31 cellular contexts compared by ENCODE assay signal in genomic region chr7:35584990-35585389, GRCh38.
"Had no signal": no experiment of that assay in that cellular context is flagged by ENCODE, and none has a peak within 500 bp of the region (broad histone marks: within the 10 kb centered on the region; RNA-seq: fewer than 3 reads in every experiment).

No MANE protein-coding gene starts in this region.

- H3K4me3 ChIP-seq: body of pancreas, esophagus muscularis mucosa, gastrocnemius medialis had no signal

- DNase-seq: activated B cell treated with CpG ODN at 0.5 μM for 24 hours; activated CD4-positive, alpha-beta T cell treated with anti-CD3 and anti-CD28 coated beads for 48 hours; activated CD4-positive, alpha-beta T cell treated with anti-CD3 and anti-CD28 coated beads, Interleukin-2, amount 50 U/mL, for 1 hour; activated CD4-positive, alpha-beta T cell treated with anti-CD3 and anti-CD28 coated beads, Interleukin-2, amount 50 U/mL, for 48 hours; activated CD8-positive, alpha-beta memory T cell treated with anti-CD3 and anti-CD28 coated beads for 24 hours; activated CD8-positive, alpha-beta T cell treated with anti-CD3 and anti-CD28 coated beads for 36 hours; activated effector memory CD4-positive, alpha-beta T cell treated with Interleukin-2 at 50 U/mL for 16 hours; activated gamma-delta T cell treated with Interleukin-2 at 50 U/mL for 16 hours; activated naive CD4-positive, alpha-beta T cell treated with anti-CD3 and anti-CD28 coated beads, Interleukin-2, amount 50 U/mL, for 16 hours; activated naive CD4-positive, alpha-beta T cell treated with Interleukin-2 at 50 U/mL for 16 hours; activated T-cell treated with anti-CD3 and anti-CD28 coated beads, Interleukin-2, amount 50 U/mL, for 4 hours; amniotic stem cell; anterior cingulate cortex; body of pancreas; cortex of kidney; dermis blood vessel endothelial cell; effector CD4-positive, alpha-beta T cell; effector memory CD8-positive, alpha-beta T cell; erythroblast; foreskin keratinocyte; gastrocnemius medialis; glutamatergic neuron; T-helper 1 cell; T-helper 17 cell; T1000; WERI-Rb-1 had no signal

- H3K9me3 ChIP-seq: body of pancreas, gastrocnemius medialis had no signal

- FAIRE-seq: astrocyte, colon had no signal

- H3K27me3 ChIP-seq: body of pancreas, esophagus muscularis mucosa, gastrocnemius medialis had no signal

- H3K4me1 ChIP-seq: body of pancreas, esophagus muscularis mucosa, foreskin keratinocyte, gastrocnemius medialis had no signal

- ATAC-seq: activated CD4-positive, CD25-positive, alpha-beta regulatory T cell treated with anti-CD3 and anti-CD28 coated beads, Interleukin-2, amount 50 U/mL, for 24 hours; activated CD8-positive, alpha-beta T cell treated with anti-CD3 and anti-CD28 coated beads for 36 hours; activated T-cell treated with anti-CD3 and anti-CD28 coated beads, Interleukin-2, amount 50 U/mL, for 4 hours; activated T-helper 17 cell treated with anti-CD3 and anti-CD28 coated beads, Interleukin-2, amount 50 U/mL, for 72 hours; body of pancreas; effector memory CD8-positive, alpha-beta T cell; foreskin keratinocyte; gastrocnemius medialis; T-helper 17 cell had no signal

- H3K27ac ChIP-seq: body of pancreas, esophagus muscularis mucosa, foreskin keratinocyte, gastrocnemius medialis, WERI-Rb-1 had no signal

- H3K36me3 ChIP-seq: esophagus muscularis mucosa, gastrocnemius medialis, WERI-Rb-1 had no signal
